ENCODE assay signal across 11 cellular contexts in genomic region chr6:41638801-41639555, GRCh38. TPM values are rescaled to one million over a fixed set of nuclear protein-coding genes. Genes with fewer than 3 reads are reported as not detected.
A peak's percentile ranks its signal among the peaks of the same experiment; 100 is the strongest.
DNase-seq lines count a peak whose midpoint lies in the region; ATAC-seq and TF ChIP-seq lines count a peak whose summit lies in the region.
"Had no signal": no experiment of that assay in that cellular context is flagged by ENCODE, and none has a peak within 500 bp of the region (broad histone marks: within the 10 kb centered on the region; RNA-seq: fewer than 3 reads in every experiment).

No MANE protein-coding gene starts in this region.

- peak overlapping the region; percentile 85 for H3K4me3 ChIP-seq in endodermal cell (ENCODE audit: low read length)
- peak overlapping the region in 1 of 2 experiments; percentile 76 for H3K4me3 ChIP-seq in mesenchymal stem cell (ENCODE audit: insufficient read depth in 1 of 2, low read depth in 1 of 2, low read length in 2 of 2)
- peak overlapping the region; percentile 66 for H3K4me3 ChIP-seq in thoracic aorta

- H3K27ac ChIP-seq in endodermal cell (ENCODE audit: low read depth, low read length): peak overlapping the region; percentile 12
- H3K27ac ChIP-seq in mesenchymal stem cell (ENCODE audit: low read length, poor library complexity, severe bottlenecking): peak overlapping the region; percentile 68
- H3K27ac ChIP-seq in thoracic aorta: no peak overlapping the region
- H3K27ac ChIP-seq: 22Rv1 had no signal

- no peak overlapping the region for H2AK5ac ChIP-seq in mesenchymal stem cell (ENCODE audit: low read length, severe bottlenecking)

- H3K9ac ChIP-seq in endodermal cell (ENCODE audit: extremely low read depth, low read length, poor library complexity, severe bottlenecking) (peak overlapping the region; percentile 24), mesenchymal stem cell (ENCODE audit: low read length) (no peak overlapping the region)

- peak overlapping the region; percentile 44 for H2BK120ac ChIP-seq in mesenchymal stem cell (ENCODE audit: low read depth, low read length)

- peaks cover 8% of the 10 kb centered on the region for H3K79me1 ChIP-seq in mesenchymal stem cell (replicated peaks; ENCODE audit: low read length, poor library complexity, severe bottlenecking)

- peak overlapping the region; percentile 38 to 85 for H2BK12ac ChIP-seq in mesenchymal stem cell (ENCODE audit: low read length in 2 of 2)

- peak overlapping the region; percentile 93 for H4K91ac ChIP-seq in mesenchymal stem cell (ENCODE audit: low read length)

- H3K36me3 Mint-ChIP-seq in endodermal cell (ENCODE audit: low read depth): peaks cover 10% of the 10 kb centered on the region

- H3K4ac ChIP-seq in mesenchymal stem cell (ENCODE audit: low read depth in 1 of 2, low read length in 2 of 2): peak overlapping the region; percentile 88 to 94

- peak; percentile 3 for DNase-seq in NCI-H1105 treated with DMSO at 0.1 percent for 48 hours (lab: John Stamatoyannopoulos, UW)
- DNase-seq in NCI-H1105 (lab: John Stamatoyannopoulos, UW): no peak
- DNase-seq in endodermal cell: peak; percentile 85
- DNase-seq in mesenchymal stem cell: peak; percentile 87
- no peak for DNase-seq in thoracic aorta (ENCODE audit: low spot score)
- DNase-seq in NCI-H2081 treated with DMSO at 0.1 percent for 48 hours (lab: John Stamatoyannopoulos, UW): no peak
- DNase-seq in stimulated activated naive CD4-positive, alpha-beta T cell (lab: John Stamatoyannopoulos, UW): no peak
- DNase-seq in medulla oblongata (ENCODE audit: extremely low spot score): no peak
- DNase-seq: activated CD8-positive, alpha-beta memory T cell treated with anti-CD3 and anti-CD28 coated beads for 24 hours; foreskin melanocyte had no signal

- no peak for ATAC-seq in thoracic aorta (ENCODE audit: insufficient number of reproducible peaks, low FRiP score, low read depth)

- H3K27ac Mint-ChIP-seq in endodermal cell: peak overlapping the region; percentile 58

- WGBS in endodermal cell (ENCODE audit: insufficient coverage in 1 of 2, insufficient read length in 1 of 2), 2 experiments: 3% methylated on average over 40 of the region's 43 CpGs; no CpG with 5 or more reads in 1 of the 2 experiments
- WGBS in mesenchymal stem cell: 2% methylated on average over 27 of the region's 43 CpGs

- peak overlapping the region; percentile 87 for H2BK15ac ChIP-seq in mesenchymal stem cell (ENCODE audit: low read depth, poor library complexity, severe bottlenecking)

- peaks cover 65% of the 10 kb centered on the region for H3K27me3 Mint-ChIP-seq in endodermal cell (ENCODE audit: insufficient read depth)

- peak overlapping the region; percentile 86 to 88 for H3K18ac ChIP-seq in mesenchymal stem cell (ENCODE audit: low read depth in 1 of 2, low read length in 2 of 2)

- no peak overlapping the region for H2BK5ac ChIP-seq in mesenchymal stem cell (ENCODE audit: low read depth, low read length, poor library complexity, severe bottlenecking)

- no peak for TF ChIP-seq CTCF in endodermal cell (conservative IDR thresholded peaks at IDR 0.05)
- TF ChIP-seq CTCF in thoracic aorta (IDR thresholded peaks at IDR 0.05): no peak

- peaks cover 30% of the 10 kb centered on the region for H3K4me1 Mint-ChIP-seq in endodermal cell

- peak overlapping the region; percentile 79 for H4K8ac ChIP-seq in mesenchymal stem cell (ENCODE audit: low read length)

- peaks cover 9% of the 10 kb centered on the region for H3K4me1 ChIP-seq in endodermal cell (ENCODE audit: control insufficient read depth, insufficient read depth, low read length)
- H3K4me1 ChIP-seq in mesenchymal stem cell (ENCODE audit: control insufficient read depth, insufficient read depth, low read depth, low read length): peaks cover 56% of the 10 kb centered on the region
- peaks cover 12 to 26% of the 10 kb centered on the region in 2 donors for H3K4me1 ChIP-seq in thoracic aorta (ENCODE audit: control insufficient read depth in 1 of 2, low read depth in 2 of 2)

- H2AFZ ChIP-seq in mesenchymal stem cell (ENCODE audit: low read depth, low read length): no peak overlapping the region

- H3K4me2 ChIP-seq in mesenchymal stem cell (ENCODE audit: low read length, poor library complexity, severe bottlenecking): peak overlapping the region; percentile 76

- H3K36me3 ChIP-seq in endodermal cell (ENCODE audit: control insufficient read depth, insufficient read depth, low read length) (no peaks in the 10 kb centered on the region), mesenchymal stem cell (ENCODE audit: control insufficient read depth in 1 of 2, insufficient read depth in 2 of 2, low read depth in 1 of 2, low read length in 2 of 2) (peaks cover 0 to 17% of the 10 kb centered on the region in 2 experiments), thoracic aorta (no peaks in the 10 kb centered on the region)

- H3K27me3 ChIP-seq in endodermal cell (ENCODE audit: control insufficient read depth, insufficient read depth, low read length, poor library complexity, severe bottlenecking): peaks cover 46% of the 10 kb centered on the region
- H3K27me3 ChIP-seq in mesenchymal stem cell (ENCODE audit: control insufficient read depth in 1 of 2, insufficient read depth in 1 of 2, low read length in 2 of 2): peaks cover 0 to 85% of the 10 kb centered on the region in 2 experiments
- peaks cover 8% of the 10 kb centered on the region for H3K27me3 ChIP-seq in thoracic aorta (replicated peaks; ENCODE audit: insufficient read depth)

- peak overlapping the region in 1 of 2 experiments; percentile 81 for H3K23ac ChIP-seq in mesenchymal stem cell (ENCODE audit: low read length in 2 of 2)

- H3K4me3 Mint-ChIP-seq in endodermal cell: peak overlapping the region; percentile 80

- peak overlapping the region in 1 of 2 experiments; percentile 86 for H3K14ac ChIP-seq in mesenchymal stem cell (ENCODE audit: low read length in 2 of 2)

- no peaks in the 10 kb centered on the region for H3K9me3 Mint-ChIP-seq in endodermal cell

- H3K9me3 ChIP-seq in endodermal cell (ENCODE audit: control insufficient read depth, low read length) (no peaks in the 10 kb centered on the region), mesenchymal stem cell (ENCODE audit: control insufficient read depth, low read length) (no peaks in the 10 kb centered on the region), thoracic aorta (no peaks in the 10 kb centered on the region)

RNA-seq across cellular contexts. Expression of gene MDFI, which starts 0.7 kb away (rescaled TPM):
- total RNA-seq in endodermal cell: 10 to 100 TPM; 52.7 to 80.0 TPM
- 76.9 TPM for polyA plus RNA-seq in endodermal cell (2013, experiment 1 of 2)
- polyA plus RNA-seq in endodermal cell (2013, experiment 2 of 2): 84.7 TPM
- polyA plus RNA-seq in mesenchymal stem cell (2013, experiment 1 of 2): 48.8 TPM
- polyA plus RNA-seq in mesenchymal stem cell (2013, experiment 2 of 2): 49.1 TPM
- total RNA-seq in thoracic aorta: 10 to 100 TPM in 1 of 2 donors, 1 to 10 TPM in 1; 5.1 to 10.3 TPM

Comparison
In these comparisons a context has a peak if more than half of its experiments do, and no peak if none do; other contexts are left out.
1. DNase-seq: peak in NCI-H1105 treated with DMSO at 0.1 percent for 48 hours (single experiment), endodermal cell (single experiment) and mesenchymal stem cell (single experiment); none in NCI-H1105 (single experiment), thoracic aorta (single experiment), NCI-H2081 treated with DMSO at 0.1 percent for 48 hours (single experiment), stimulated activated naive CD4-positive, alpha-beta T cell (0 of 6) and medulla oblongata (single experiment).
2. H3K27ac ChIP-seq: peak in endodermal cell (single experiment) and mesenchymal stem cell (single experiment); none in thoracic aorta (0 of 2).
3. RNA of gene MDFI, which starts 0.7 kb away (total RNA-seq): 52.7 to 80.0 TPM in endodermal cell; 5.1 to 10.3 TPM in thoracic aorta; every median in the first group is over 4 times any median in the second.